20 cellular contexts compared by ENCODE assay signal in the genomic region with DNA sequence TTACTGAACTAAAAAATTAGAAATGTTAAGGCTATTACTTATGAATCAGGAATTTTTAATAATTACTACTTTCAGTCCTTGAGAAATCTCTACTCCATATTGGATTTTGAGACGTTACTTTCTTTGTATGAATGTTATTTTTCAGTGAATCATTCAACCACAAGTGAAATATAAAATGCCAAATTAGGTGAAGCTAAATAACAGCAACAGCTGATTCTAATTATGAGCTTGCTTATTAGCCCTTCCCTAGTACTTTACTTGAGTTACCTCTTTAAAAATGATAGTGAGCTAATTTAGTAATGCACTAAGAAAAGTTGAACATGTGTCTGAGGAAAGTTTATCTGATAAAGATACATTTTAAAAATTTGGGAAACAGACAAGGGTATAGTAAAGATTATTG. TPM values are rescaled to one million over a fixed set of nuclear protein-coding genes. Genes with fewer than 3 reads are reported as not detected.
DNase-seq lines count a peak whose midpoint lies in the region; ATAC-seq and TF ChIP-seq lines count a peak whose summit lies in the region.
"Had no signal": no experiment of that assay in that cellular context is flagged by ENCODE, and none has a peak within 500 bp of the region (broad histone marks: within the 10 kb centered on the region; RNA-seq: fewer than 3 reads in every experiment).

No MANE protein-coding gene starts in this region.

- peaks cover 7 to 52% of the 10 kb centered on the region in 2 experiments for H3K36me3 ChIP-seq in SK-N-SH (replicated peaks in 1 of 2; ENCODE audit: control insufficient read depth in 1 of 2, insufficient read depth in 2 of 2, low read length in 1 of 2)

- H3K4me2 ChIP-seq in SK-N-SH = no peak overlapping the region

- no peaks in the 10 kb centered on the region for H3K27me3 ChIP-seq in SK-N-SH (ENCODE audit: insufficient read depth)
- H3K27me3 ChIP-seq: SJSA1 had no signal

- no peak for ATAC-seq in GM21619 (IDR thresholded peaks at IDR 0.05; ENCODE audit: unreplicated experiment)

- H2AFZ ChIP-seq in SK-N-SH (ENCODE audit: low read depth) = no peak overlapping the region

- no peaks in the 10 kb centered on the region for H3K79me2 ChIP-seq in SK-N-SH (ENCODE audit: insufficient read depth)

- H3K4me3 ChIP-seq in SK-N-SH (ENCODE audit: low read depth in 2 of 2, low read length in 1 of 2) = no peak overlapping the region
- H3K4me3 ChIP-seq in fibroblast of mammary gland (ENCODE audit: control insufficient read depth, low read depth, low read length) = no peak overlapping the region
- H3K4me3 ChIP-seq: SJSA1 had no signal

- POLR2A ChIA-PET in SK-N-SH (lab: Yijun Ruan, JAX) = no interaction called here

- peak overlapping the region in 1 of 2 experiments; percentile 61; a peak in 2 of 4 replicates for H3K27ac ChIP-seq in SK-N-SH (ENCODE audit: low read depth in 2 of 2, low read length in 1 of 2)
- H3K27ac ChIP-seq: RWPE1, SJSA1 had no signal

- no peak for TF ChIP-seq RAD21 in SK-N-SH (IDR thresholded peaks at IDR 0.05; ENCODE audit: low read length)

- 25% methylated on average over 1 of the region's 1 CpG for WGBS in SK-N-SH (ENCODE audit: low lambda C conversion rate)

- H3K9me3 ChIP-seq in SK-N-SH = no peaks in the 10 kb centered on the region
- H3K9me3 ChIP-seq: SJSA1 had no signal

- no peaks in the 10 kb centered on the region for H4K20me1 ChIP-seq in SK-N-SH (ENCODE audit: insufficient read depth)

- CTCF ChIA-PET in SK-N-SH (lab: Yijun Ruan, JAX) = interaction anchor here (0.8 to 1.5 kb wide), 6 partner anchors 15 to 364 kb away, joined by 3 to 4 read pairs (median 3); no protein-coding TSS in a partner anchor

- H3K9ac ChIP-seq in SK-N-SH = no peak overlapping the region

- H3F3A ChIP-seq in SK-N-SH (replicated peaks; ENCODE audit: insufficient read depth) = peaks cover 3% of the 10 kb centered on the region

- no peak for TF ChIP-seq EP300 in SK-N-SH (IDR thresholded peaks at IDR 0.05; ENCODE audit: borderline replicate concordance in 1 of 2, low read depth in 1 of 2, low read length in 1 of 2)

- H3K4me1 ChIP-seq in SK-N-SH (ENCODE audit: control insufficient read depth in 1 of 2, insufficient read depth in 2 of 2, low read depth in 1 of 2, low read length in 1 of 2) = no peaks in the 10 kb centered on the region; a peak in 1 of 4 replicates
- H3K4me1 ChIP-seq: SJSA1 had no signal

- H3K9me2 ChIP-seq in SK-N-SH = no peaks in the 10 kb centered on the region

- TF ChIP-seq CTCF in SK-N-SH (IDR thresholded peaks at IDR 0.05) (no peak), fibroblast of mammary gland (conservative IDR thresholded peaks at IDR 0.05; ENCODE audit: control insufficient read depth, insufficient read depth, low read depth, low read length) (no peak)

- DNase-seq in EL (peak; percentile 29), SK-N-SH (no peak), fibroblast of mammary gland (ENCODE audit: low read depth) (peak; percentile 82), epidermal melanocyte (ENCODE audit: insufficient read length, low spot score) (no peak), DMS 273 treated with DMSO at 0.1 percent for 48 hours (lab: John Stamatoyannopoulos, UW) (no peak), Kasumi-1 (lab: John Stamatoyannopoulos, UW) (no peak)
- DNase-seq: AML-193; Calu3; CD4-positive, CD25-positive, alpha-beta regulatory T cell; DMS79; GDM1; H9; NCI-H1436 treated with DMSO at 0.1 percent for 48 hours; NCI-H2081; NCI-H526; NK-92 treated with Interleukin-12 subunit alpha and Interleukin-12 subunit beta, amount 100 ng/mL, for 24 hours; T-helper 1 cell had no signal

TF ChIP-seq in SK-N-SH, 30 proteins besides CTCF, POLR2A, EP300 and RAD21:
- TF ChIP-seq MEF2A (IDR thresholded peaks at IDR 0.05; ENCODE audit: borderline replicate concordance, low read depth) (no peak), NFIC (IDR thresholded peaks at IDR 0.05; ENCODE audit: borderline replicate concordance) (no peak), ELF1 (IDR thresholded peaks at IDR 0.05) (no peak), TCF12 (IDR thresholded peaks at IDR 0.05) (peak; percentile 72), JUND (IDR thresholded peaks at IDR 0.05) (0 out of 2 replicates have a peak, but pooled peaks have one; percentile 13), TEAD4 (IDR thresholded peaks at IDR 0.05; ENCODE audit: borderline replicate concordance, insufficient read depth) (no peak), RFX5 (IDR thresholded peaks at IDR 0.05; ENCODE audit: low read length) (no peak)
- TF ChIP-seq, protein P1, sequence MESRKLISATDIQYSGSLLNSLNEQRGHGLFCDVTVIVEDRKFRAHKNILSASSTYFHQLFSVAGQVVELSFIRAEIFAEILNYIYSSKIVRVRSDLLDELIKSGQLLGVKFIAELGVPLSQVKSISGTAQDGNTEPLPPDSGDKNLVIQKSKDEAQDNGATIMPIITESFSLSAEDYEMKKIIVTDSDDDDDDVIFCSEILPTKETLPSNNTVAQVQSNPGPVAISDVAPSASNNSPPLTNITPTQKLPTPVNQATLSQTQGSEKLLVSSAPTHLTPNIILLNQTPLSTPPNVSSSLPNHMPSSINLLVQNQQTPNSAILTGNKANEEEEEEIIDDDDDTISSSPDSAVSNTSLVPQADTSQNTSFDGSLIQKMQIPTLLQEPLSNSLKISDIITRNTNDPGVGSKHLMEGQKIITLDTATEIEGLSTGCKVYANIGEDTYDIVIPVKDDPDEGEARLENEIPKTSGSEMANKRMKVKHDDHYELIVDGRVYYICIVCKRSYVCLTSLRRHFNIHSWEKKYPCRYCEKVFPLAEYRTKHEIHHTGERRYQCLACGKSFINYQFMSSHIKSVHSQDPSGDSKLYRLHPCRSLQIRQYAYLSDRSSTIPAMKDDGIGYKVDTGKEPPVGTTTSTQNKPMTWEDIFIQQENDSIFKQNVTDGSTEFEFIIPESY (IDR thresholded peaks at IDR 0.05; ENCODE audit: borderline replicate concordance, low read depth) = no peak

RNA-seq across cellular contexts. Expression of a gene that starts 51.4 kb away (rescaled TPM):
- 14.5 and 15.2 TPM in 2 replicates for polyA plus RNA-seq in SK-N-SH (2012; rRNA removed)
- 19.3 and 23.3 TPM in 2 replicates for polyA plus RNA-seq in SK-N-SH (2012; cell fraction: cytosol; rRNA removed)
- polyA plus RNA-seq in SK-N-SH (2012; cell fraction: nucleus; rRNA removed) = 5.2 and 9.4 TPM in 2 replicates

Comparison
In these comparisons a context has a peak if more than half of its experiments do, and no peak if none do; other contexts are left out.
1. DNase-seq: peak in EL (single experiment) and fibroblast of mammary gland (single experiment); none in SK-N-SH (single experiment), epidermal melanocyte (single experiment), DMS 273 treated with DMSO at 0.1 percent for 48 hours (single experiment) and Kasumi-1 (0 of 2).